In the genomic region with DNA sequence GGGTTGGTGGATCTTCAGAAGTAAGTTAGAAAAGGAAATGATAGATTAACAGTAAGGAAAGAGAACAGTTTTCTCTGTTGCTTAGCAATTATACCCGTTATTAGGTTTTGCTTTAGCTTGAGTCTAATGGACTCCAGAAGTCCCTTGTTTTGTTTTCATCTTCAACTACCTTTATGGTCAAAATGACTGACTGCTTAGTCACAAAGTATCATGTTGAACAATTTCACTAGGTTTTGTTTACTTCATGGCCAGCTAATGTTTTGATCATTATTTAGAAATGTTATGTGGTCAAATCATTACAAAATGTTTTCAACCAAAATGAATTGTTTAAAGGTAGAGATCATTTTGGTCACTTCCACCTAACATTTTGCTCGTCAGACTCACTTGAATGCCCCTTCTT, we compare ENCODE assay signal across 8 cellular contexts. TPM values are rescaled to one million over a fixed set of nuclear protein-coding genes. Genes with fewer than 3 reads are reported as not detected.
DNase-seq lines count a peak whose midpoint lies in the region; ATAC-seq and TF ChIP-seq lines count a peak whose summit lies in the region.

No MANE protein-coding gene starts in this region.

- peaks cover 9% of the 10 kb centered on the region for H3K27me3 Mint-ChIP-seq in activated T-cell treated with anti-CD3 and anti-CD28 coated beads, Interleukin-2, amount 50 U/mL, for 72 hours (ENCODE audit: low read depth)

- ATAC-seq in activated T-cell treated with anti-CD3 and anti-CD28 coated beads, Interleukin-2, amount 50 U/mL, for 72 hours (replicated peaks in 1 of 2) = no peak
- ATAC-seq in RWPE2 (ENCODE audit: low read depth) = peak; percentile 43
- no peak for ATAC-seq in HG03457 (IDR thresholded peaks at IDR 0.05; ENCODE audit: unreplicated experiment)
- ATAC-seq in aorta (ENCODE audit: low FRiP score) = no peak

- peak overlapping the region; percentile 99 for H3K4me3 ChIP-seq in RWPE2 (ENCODE audit: severe bottlenecking)
- peak overlapping the region; percentile 83 to 94 (median 86) for H3K4me3 ChIP-seq in fibroblast of lung (replicated peaks in 1 of 4; ENCODE audit: control extremely low read depth in 1 of 4, insufficient read depth in 1 of 4, low read depth in 3 of 4, low read length in 4 of 4)
- H3K4me3 ChIP-seq in stomach smooth muscle (ENCODE audit: low read length in 2 of 2) = peak overlapping the region; percentile 79 to 95
- no peak overlapping the region for H3K4me3 ChIP-seq in aorta (ENCODE audit: low read length in 2 of 2)

- H3K9me3 Mint-ChIP-seq in activated T-cell treated with anti-CD3 and anti-CD28 coated beads, Interleukin-2, amount 50 U/mL, for 72 hours = no peaks in the 10 kb centered on the region

- H3K4me1 Mint-ChIP-seq in activated T-cell treated with anti-CD3 and anti-CD28 coated beads, Interleukin-2, amount 50 U/mL, for 72 hours (ENCODE audit: low read depth) = peaks cover 45% of the 10 kb centered on the region

- H3K4me1 ChIP-seq in RWPE2 (ENCODE audit: insufficient read depth, poor library complexity, severe bottlenecking) = peaks cover 5% of the 10 kb centered on the region
- H3K4me1 ChIP-seq in fibroblast of lung (ENCODE audit: control insufficient read depth, extremely low read depth, insufficient read depth, low read length) = no peaks in the 10 kb centered on the region
- peaks cover 4% of the 10 kb centered on the region for H3K4me1 ChIP-seq in stomach smooth muscle (ENCODE audit: control insufficient read depth, insufficient read depth, low read length)
- H3K4me1 ChIP-seq in aorta (ENCODE audit: control insufficient read depth in 1 of 2, insufficient read depth in 2 of 2, low read length in 2 of 2) = peaks cover 0 to 2% of the 10 kb centered on the region in 2 donors

- 39% methylated on average over 2 of the region's 2 CpGs for WGBS in aorta, 2 donors

- H3K27me3 ChIP-seq in RWPE2 (ENCODE audit: insufficient read depth, poor library complexity, severe bottlenecking) (no peaks in the 10 kb centered on the region), fibroblast of lung (ENCODE audit: control insufficient read depth, insufficient read depth, low read length) (no peaks in the 10 kb centered on the region), stomach smooth muscle (ENCODE audit: control insufficient read depth in 1 of 2, insufficient read depth in 2 of 2, low read length in 2 of 2) (no peaks in the 10 kb centered on the region), aorta (ENCODE audit: control insufficient read depth in 1 of 2, insufficient read depth in 2 of 2, low read length in 1 of 2) (no peaks in the 10 kb centered on the region)

- H3K27ac ChIP-seq in RWPE2 (ENCODE audit: poor library complexity, severe bottlenecking) (peak overlapping the region; percentile 40), fibroblast of lung (ENCODE audit: insufficient read depth, low read length) (no peak overlapping the region), stomach smooth muscle (ENCODE audit: low read length) (no peak overlapping the region), aorta (ENCODE audit: low read depth in 1 of 2, low read length in 2 of 2) (no peak overlapping the region)

- intact Hi-C loops in aorta (cut with DNase I) = no loop called here

- H3K4me2 ChIP-seq in fibroblast of lung (ENCODE audit: extremely low read depth, insufficient read depth, low read length) = peak overlapping the region; percentile 88

- no peaks in the 10 kb centered on the region for H3K9me3 ChIP-seq in RWPE2 (ENCODE audit: severe bottlenecking)
- no peaks in the 10 kb centered on the region for H3K9me3 ChIP-seq in fibroblast of lung (ENCODE audit: control insufficient read depth, insufficient read depth, low read depth, low read length)
- H3K9me3 ChIP-seq in stomach smooth muscle (ENCODE audit: control insufficient read depth in 2 of 2, low read length in 2 of 2) = no peaks in the 10 kb centered on the region
- H3K9me3 ChIP-seq in aorta (ENCODE audit: control insufficient read depth, low read length) = no peaks in the 10 kb centered on the region

- H3K4me3 Mint-ChIP-seq in activated T-cell treated with anti-CD3 and anti-CD28 coated beads, Interleukin-2, amount 50 U/mL, for 72 hours = peak overlapping the region; percentile 89 to 97

- H3K79me2 ChIP-seq in fibroblast of lung (ENCODE audit: control insufficient read depth, insufficient read depth, low read length) = peaks cover 25% of the 10 kb centered on the region

- no peak for TF ChIP-seq CTCF in RWPE2 (IDR thresholded peaks at IDR 0.05; ENCODE audit: poor library complexity, severe bottlenecking)
- no peak for TF ChIP-seq CTCF in fibroblast of lung (conservative IDR thresholded peaks at IDR 0.05 in 1 of 2, IDR thresholded peaks at IDR 0.05 in 1 of 2; ENCODE audit: low read depth in 1 of 2, low read length in 2 of 2)

- peaks cover 7 to 9% of the 10 kb centered on the region in 2 donors for H3K36me3 Mint-ChIP-seq in activated T-cell treated with anti-CD3 and anti-CD28 coated beads, Interleukin-2, amount 50 U/mL, for 72 hours (ENCODE audit: insufficient read depth in 2 of 2)

- H3K36me3 ChIP-seq in RWPE2 (ENCODE audit: low read depth) (peaks cover 20% of the 10 kb centered on the region), fibroblast of lung (ENCODE audit: control insufficient read depth, insufficient read depth, low read length) (no peaks in the 10 kb centered on the region), stomach smooth muscle (ENCODE audit: control insufficient read depth in 2 of 2, insufficient read depth in 2 of 2, low read length in 2 of 2) (peaks cover 4 to 6% of the 10 kb centered on the region in 2 donors), aorta (ENCODE audit: control insufficient read depth in 1 of 2, insufficient read depth in 2 of 2, low read length in 1 of 2) (peaks cover 0 to under 1% of the 10 kb centered on the region in 2 donors)

- DNase-seq in activated T-cell treated with anti-CD3 and anti-CD28 coated beads, Interleukin-2, amount 50 U/mL, for 72 hours = no peak
- DNase-seq in activated T-cell treated with anti-CD3 and anti-CD28 coated beads for 4 hours (no peak), RWPE2 (ENCODE audit: low spot score) (no peak), fibroblast of lung (ENCODE audit: low read depth in 2 of 2) (peak in 1 of 2 donors; percentile 40), NCI-H345 (lab: John Stamatoyannopoulos, UW) (no peak), aorta (no peak)

- H4K20me1 ChIP-seq in fibroblast of lung (ENCODE audit: control insufficient read depth, extremely low read depth, insufficient read depth, low read length) = no peaks in the 10 kb centered on the region

- peak overlapping the region; percentile 68 for H3K27ac Mint-ChIP-seq in activated T-cell treated with anti-CD3 and anti-CD28 coated beads, Interleukin-2, amount 50 U/mL, for 72 hours

- H3K9ac ChIP-seq in fibroblast of lung (ENCODE audit: insufficient read depth, low read length) (no peak overlapping the region), stomach smooth muscle (ENCODE audit: low read length in 2 of 2) (no peak overlapping the region)

- no peak overlapping the region for H2AFZ ChIP-seq in fibroblast of lung (ENCODE audit: low read length)

RNA-seq across cellular contexts. Expression of a gene that starts 1.9 kb away (rescaled TPM):
- total RNA-seq in activated T-cell treated with anti-CD3 and anti-CD28 coated beads, Interleukin-2, amount 50 U/mL, for 72 hours = 10 to 100 TPM; 15.0 to 18.8 TPM
- total RNA-seq in fibroblast of lung = 4.1 and 5.9 TPM in 2 replicates
- polyA plus RNA-seq in fibroblast of lung = 2.2 and 2.3 TPM in 2 replicates
- 1.2 and 1.4 TPM in 2 replicates for polyA plus RNA-seq in fibroblast of lung (2012)
- 1.4 and 2.4 TPM in 2 replicates for polyA minus RNA-seq in fibroblast of lung (ENCODE audit: low replicate concordance)
- total RNA-seq in aorta = 10 to 100 TPM; 22.6 to 30.6 TPM
- polyA plus RNA-seq in aorta = 1 to 10 TPM; 2.5 to 3.4 TPM

Comparison
In these comparisons a context has a peak if more than half of its experiments do, and no peak if none do; other contexts are left out.
1. H3K4me3 ChIP-seq: peak in RWPE2 (single experiment), fibroblast of lung (4 of 4) and stomach smooth muscle (2 of 2); none in aorta (0 of 2).